12 cellular contexts compared by ENCODE assay signal in genomic region chr11:111303476-111303875, GRCh38. TPM values are rescaled to one million over a fixed set of nuclear protein-coding genes. Genes with fewer than 3 reads are reported as not detected.
DNase-seq lines count a peak whose midpoint lies in the region; ATAC-seq, FAIRE-seq and TF ChIP-seq lines count a peak whose summit lies in the region.
"Had no signal": no experiment of that assay in that cellular context is flagged by ENCODE, and none has a peak within 500 bp of the region (broad histone marks: within the 10 kb centered on the region; RNA-seq: fewer than 3 reads in every experiment).

No MANE protein-coding gene starts in this region.

- H3K27ac ChIP-seq in naive thymus-derived CD4-positive, alpha-beta T cell (ENCODE audit: low read depth, low read length): no peak overlapping the region

- no peaks in the 10 kb centered on the region for H3K4me1 ChIP-seq in naive thymus-derived CD4-positive, alpha-beta T cell (ENCODE audit: control insufficient read depth in 2 of 2, insufficient read depth in 2 of 2, low read length in 2 of 2)

- ATAC-seq in sciatic nerve: peak; percentile 15
- no peak for ATAC-seq in naive thymus-derived CD4-positive, alpha-beta T cell
- ATAC-seq: stimulated activated effector memory CD8-positive, alpha-beta T cell treated with anti-CD3 and anti-CD28 coated beads, Interleukin-12 subunit alpha, Interleukin-12 subunit beta, amount 100 ng/mL, for 72 hours had no signal

- H3K36me3 ChIP-seq in naive thymus-derived CD4-positive, alpha-beta T cell (ENCODE audit: control insufficient read depth in 2 of 3, insufficient read depth in 3 of 3, low read length in 3 of 3): no peaks in the 10 kb centered on the region

- TF ChIP-seq CTCF in LNCaP clone FGC (IDR thresholded peaks at IDR 0.05; ENCODE audit: control insufficient read depth, extremely low read depth, insufficient read depth) (no peak), epithelial cell of esophagus (IDR thresholded peaks at IDR 0.05; ENCODE audit: insufficient read depth, low read depth, low read length, missing control alignments) (no peak)

- H3K9me3 Mint-ChIP-seq in naive thymus-derived CD4-positive, alpha-beta T cell: no peaks in the 10 kb centered on the region
- H3K9me3 Mint-ChIP-seq: stimulated activated effector memory CD8-positive, alpha-beta T cell treated with anti-CD3 and anti-CD28 coated beads, Interleukin-12 subunit alpha, Interleukin-12 subunit beta, amount 100 ng/mL, for 72 hours had no signal

- POLR2A ChIA-PET in naive thymus-derived CD4-positive, alpha-beta T cell (lab: Charles Lee): no interaction called here

- no peaks in the 10 kb centered on the region for H3K36me3 Mint-ChIP-seq in naive thymus-derived CD4-positive, alpha-beta T cell
- H3K36me3 Mint-ChIP-seq: stimulated activated effector memory CD8-positive, alpha-beta T cell treated with anti-CD3 and anti-CD28 coated beads, Interleukin-12 subunit alpha, Interleukin-12 subunit beta, amount 100 ng/mL, for 72 hours had no signal

- H3K27ac Mint-ChIP-seq in naive thymus-derived CD4-positive, alpha-beta T cell: no peak overlapping the region
- H3K27ac Mint-ChIP-seq: stimulated activated effector memory CD8-positive, alpha-beta T cell treated with anti-CD3 and anti-CD28 coated beads, Interleukin-12 subunit alpha, Interleukin-12 subunit beta, amount 100 ng/mL, for 72 hours had no signal

- H3K4me3 ChIP-seq in LNCaP clone FGC (ENCODE audit: low read depth, low read length) (peak overlapping the region; percentile 57), epithelial cell of esophagus (ENCODE audit: low read length) (no peak overlapping the region)
- H3K4me3 ChIP-seq in naive thymus-derived CD4-positive, alpha-beta T cell (ENCODE audit: low read length): no peak overlapping the region

- no peaks in the 10 kb centered on the region for H3K27me3 ChIP-seq in naive thymus-derived CD4-positive, alpha-beta T cell (ENCODE audit: control insufficient read depth in 2 of 2, insufficient read depth in 2 of 2, low read length in 2 of 2)

- no peak for FAIRE-seq in urothelium cell line (lab: Jason Lieb, UNC)

- peaks cover 0 to 4% (median 0%) of the 10 kb centered on the region in 7 donors for H3K4me1 Mint-ChIP-seq in naive thymus-derived CD4-positive, alpha-beta T cell
- H3K4me1 Mint-ChIP-seq: stimulated activated effector memory CD8-positive, alpha-beta T cell treated with anti-CD3 and anti-CD28 coated beads, Interleukin-12 subunit alpha, Interleukin-12 subunit beta, amount 100 ng/mL, for 72 hours had no signal

- H3K27me3 Mint-ChIP-seq in naive thymus-derived CD4-positive, alpha-beta T cell: peaks cover 26 to 71% (median 46%) of the 10 kb centered on the region in 5 donors

- no peak overlapping the region for H3K4me3 Mint-ChIP-seq in naive thymus-derived CD4-positive, alpha-beta T cell
- H3K4me3 Mint-ChIP-seq: stimulated activated effector memory CD8-positive, alpha-beta T cell treated with anti-CD3 and anti-CD28 coated beads, Interleukin-12 subunit alpha, Interleukin-12 subunit beta, amount 100 ng/mL, for 72 hours had no signal

- peak; percentile 100 for DNase-seq in LNCaP clone FGC (ENCODE audit: low read depth)
- peak; percentile 72 for DNase-seq in NCI-H345 (lab: John Stamatoyannopoulos, UW)
- DNase-seq in epithelial cell of esophagus (ENCODE audit: low read depth): peak; percentile 21
- no peak for DNase-seq in sciatic nerve (ENCODE audit: low spot score)
- no peak for DNase-seq in amniotic stem cell (lab: John Stamatoyannopoulos, UW)
- DNase-seq in naive thymus-derived CD4-positive, alpha-beta T cell: no peak
- DNase-seq in urothelium cell line (ENCODE audit: low spot score): no peak
- no peak for DNase-seq in RKO (ENCODE audit: low spot score)
- DNase-seq: foreskin fibroblast had no signal

- intact Hi-C loops in sciatic nerve (cut with DNase I): no loop called here
- intact Hi-C loops in naive thymus-derived CD4-positive, alpha-beta T cell (cut with micrococcal nuclease): no loop called here

- no peaks in the 10 kb centered on the region for H3K9me3 ChIP-seq in naive thymus-derived CD4-positive, alpha-beta T cell (ENCODE audit: control insufficient read depth in 2 of 3, low read length in 3 of 3)

- CTCF ChIA-PET in naive thymus-derived CD4-positive, alpha-beta T cell (lab: Charles Lee): no interaction called here

RNA-seq across cellular contexts. Expression of gene POU2AF3, which starts 5.1 kb away (rescaled TPM):
- total RNA-seq in sciatic nerve: 3.1 TPM
- total RNA-seq in naive thymus-derived CD4-positive, alpha-beta T cell: not detected
- polyA plus RNA-seq in naive thymus-derived CD4-positive, alpha-beta T cell: not detected
- total RNA-seq: activated CD8-positive, alpha-beta memory T cell treated with anti-CD3 and anti-CD28 coated beads for 36 hours; Daoy had no signal

RNA-seq across cellular contexts. Expression of gene POU2AF2, which starts 58.0 kb away (rescaled TPM):
- 0.80 TPM for total RNA-seq in sciatic nerve
- total RNA-seq in naive thymus-derived CD4-positive, alpha-beta T cell: not detected
- polyA plus RNA-seq in naive thymus-derived CD4-positive, alpha-beta T cell: not detected
- total RNA-seq: activated CD8-positive, alpha-beta memory T cell treated with anti-CD3 and anti-CD28 coated beads for 36 hours; Daoy had no signal

Comparison
In these comparisons a context has a peak if more than half of its experiments do, and no peak if none do; other contexts are left out.
1. DNase-seq: peak in LNCaP clone FGC (single experiment), NCI-H345 (single experiment) and epithelial cell of esophagus (single experiment); none in sciatic nerve (single experiment), amniotic stem cell (single experiment), naive thymus-derived CD4-positive, alpha-beta T cell (0 of 9), urothelium cell line (single experiment) and RKO (single experiment).